17 cellular contexts compared by ENCODE assay signal in genomic region chr7:78691584-78691983, GRCh38.
DNase-seq lines count a peak whose midpoint lies in the region; ATAC-seq and TF ChIP-seq lines count a peak whose summit lies in the region.
"Had no signal": no experiment of that assay in that cellular context is flagged by ENCODE, and none has a peak within 500 bp of the region (broad histone marks: within the 10 kb centered on the region; RNA-seq: fewer than 3 reads in every experiment).

No MANE protein-coding gene starts in this region.

- DNase-seq in MV-4-11 (lab: John Stamatoyannopoulos, UW) (peak; percentile 2), WTC11 (ENCODE audit: low spot score) (no peak), dorsolateral prefrontal cortex (no peak), COLO829 (ENCODE audit: low spot score) (no peak)
- DNase-seq in CD8-positive, alpha-beta T cell: no peak
- DNase-seq: C1 segment of cervical spinal cord, Caco-2, DMS153, NCI-H1436, NCI-H2029, NCI-H510A, NCI-H82 had no signal

- peak overlapping the region; percentile 17; the same call in 1 of the 2 replicates for H3K27ac Mint-ChIP-seq in WTC11
- no peak overlapping the region for H3K27ac Mint-ChIP-seq in CD8-positive, alpha-beta T cell
- H3K27ac Mint-ChIP-seq: T-helper 1 cell treated with Interleukin-12 subunit alpha and Interleukin-12 subunit beta and Interleukin-4 antibody, amounts not matched to agents 30 μg/mL and 1 μg/mL, for 36 hours had no signal

- H3K36me3 ChIP-seq in CD8-positive, alpha-beta T cell (ENCODE audit: insufficient read depth, low read length): no peaks in the 10 kb centered on the region
- H3K36me3 ChIP-seq: HAP-1 had no signal

- no peak overlapping the region for H3K4me3 ChIP-seq in dorsolateral prefrontal cortex
- H3K4me3 ChIP-seq in CD8-positive, alpha-beta T cell (ENCODE audit: low read depth, low read length): no peak overlapping the region
- H3K4me3 ChIP-seq: HAP-1 had no signal

- no peaks in the 10 kb centered on the region for H3K9me3 ChIP-seq in CD8-positive, alpha-beta T cell (ENCODE audit: low read length)
- H3K9me3 ChIP-seq: Caco-2, HAP-1 had no signal

- H3K27ac ChIP-seq in dorsolateral prefrontal cortex: no peak overlapping the region
- H3K27ac ChIP-seq in CD8-positive, alpha-beta T cell (ENCODE audit: low read depth, low read length): no peak overlapping the region

- no peak overlapping the region for H3K4me3 Mint-ChIP-seq in WTC11
- no peak overlapping the region for H3K4me3 Mint-ChIP-seq in CD8-positive, alpha-beta T cell
- H3K4me3 Mint-ChIP-seq: T-helper 1 cell treated with Interleukin-12 subunit alpha and Interleukin-12 subunit beta and Interleukin-4 antibody, amounts not matched to agents 30 μg/mL and 1 μg/mL, for 36 hours had no signal

- intact Hi-C loops in dorsolateral prefrontal cortex (cut with DNase I): no loop called here
- intact Hi-C loops in CD8-positive, alpha-beta T cell (cut with DNase I, micrococcal nuclease): no loop called here

- ATAC-seq in GM18519 (IDR thresholded peaks at IDR 0.05; ENCODE audit: low FRiP score, unreplicated experiment) (peak; percentile 44), GM21786 (IDR thresholded peaks at IDR 0.05; ENCODE audit: unreplicated experiment) (peak; percentile 51), WTC11 (no peak), HG02981 (IDR thresholded peaks at IDR 0.05; ENCODE audit: unreplicated experiment) (no peak)
- no peak for ATAC-seq in CD8-positive, alpha-beta T cell

- no peaks in the 10 kb centered on the region for H3K27me3 Mint-ChIP-seq in WTC11 (ENCODE audit: low read depth)
- H3K27me3 Mint-ChIP-seq in CD8-positive, alpha-beta T cell (ENCODE audit: low read depth): no peaks in the 10 kb centered on the region

- CTCF ChIA-PET in WTC11 (lab: Charles Lee): no interaction called here
- CTCF ChIA-PET in CD8-positive, alpha-beta T cell (lab: Charles Lee): no interaction called here

- H3K36me3 Mint-ChIP-seq in WTC11: no peaks in the 10 kb centered on the region
- H3K36me3 Mint-ChIP-seq in CD8-positive, alpha-beta T cell: no peaks in the 10 kb centered on the region

- POLR2A ChIA-PET in WTC11 (lab: Charles Lee): no interaction called here
- POLR2A ChIA-PET in CD8-positive, alpha-beta T cell (lab: Charles Lee): no interaction called here

- H3K9me3 Mint-ChIP-seq in WTC11: no peaks in the 10 kb centered on the region
- H3K9me3 Mint-ChIP-seq in CD8-positive, alpha-beta T cell: peaks cover 10% of the 10 kb centered on the region
- H3K9me3 Mint-ChIP-seq: T-helper 1 cell treated with Interleukin-12 subunit alpha and Interleukin-12 subunit beta and Interleukin-4 antibody, amounts not matched to agents 30 μg/mL and 1 μg/mL, for 36 hours had no signal

- no peak for TF ChIP-seq CTCF in WTC11 (IDR thresholded peaks at IDR 0.05)
- TF ChIP-seq CTCF in dorsolateral prefrontal cortex (IDR thresholded peaks at IDR 0.05 in 54 of 56, conservative IDR thresholded peaks at IDR 0.05 in 2 of 56; ENCODE audit: low read depth in 1 of 56, partially characterized antibody in 56 of 56): no peak
- no peak for TF ChIP-seq CTCF in CD8-positive, alpha-beta T cell (IDR thresholded peaks at IDR 0.05)

- no peaks in the 10 kb centered on the region for H3K4me1 ChIP-seq in CD8-positive, alpha-beta T cell (ENCODE audit: insufficient read depth, low read length)
- H3K4me1 ChIP-seq: Caco-2 had no signal

- H3K27me3 ChIP-seq in dorsolateral prefrontal cortex: no peaks in the 10 kb centered on the region
- H3K27me3 ChIP-seq in CD8-positive, alpha-beta T cell (ENCODE audit: insufficient read depth, low read length): no peaks in the 10 kb centered on the region

- peaks cover 12% of the 10 kb centered on the region for H3K4me1 Mint-ChIP-seq in WTC11
- no peaks in the 10 kb centered on the region for H3K4me1 Mint-ChIP-seq in CD8-positive, alpha-beta T cell (ENCODE audit: low read depth)

TF ChIP-seq in WTC11, 78 proteins besides CTCF, POLR2A, EP300 and RAD21:
- TF ChIP-seq, protein P1, sequence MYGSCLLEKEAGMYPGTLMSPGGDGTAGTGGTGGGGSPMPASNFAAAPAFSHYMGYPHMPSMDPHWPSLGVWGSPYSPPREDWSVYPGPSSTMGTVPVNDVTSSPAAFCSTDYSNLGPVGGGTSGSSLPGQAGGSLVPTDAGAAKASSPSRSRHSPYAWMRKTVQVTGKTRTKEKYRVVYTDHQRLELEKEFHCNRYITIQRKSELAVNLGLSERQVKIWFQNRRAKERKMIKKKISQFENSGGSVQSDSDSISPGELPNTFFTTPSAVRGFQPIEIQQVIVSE (CRISPR knock-in tag; IDR thresholded peaks at IDR 0.05; ENCODE audit: borderline replicate concordance): no peak
- TF ChIP-seq ZNF121 (CRISPR knock-in tag; IDR thresholded peaks at IDR 0.05): no peak
- no peak for TF ChIP-seq CBFB (CRISPR knock-in tag; IDR thresholded peaks at IDR 0.05; ENCODE audit: low read depth)
- no peak for TF ChIP-seq PRRX2 (CRISPR knock-in tag; IDR thresholded peaks at IDR 0.05)

Comparison
In these comparisons a context has a peak if more than half of its experiments do, and no peak if none do; other contexts are left out.
1. ATAC-seq: peak in GM18519 (single experiment) and GM21786 (single experiment); none in WTC11 (single experiment), CD8-positive, alpha-beta T cell (single experiment) and HG02981 (single experiment).